In the genomic region with DNA sequence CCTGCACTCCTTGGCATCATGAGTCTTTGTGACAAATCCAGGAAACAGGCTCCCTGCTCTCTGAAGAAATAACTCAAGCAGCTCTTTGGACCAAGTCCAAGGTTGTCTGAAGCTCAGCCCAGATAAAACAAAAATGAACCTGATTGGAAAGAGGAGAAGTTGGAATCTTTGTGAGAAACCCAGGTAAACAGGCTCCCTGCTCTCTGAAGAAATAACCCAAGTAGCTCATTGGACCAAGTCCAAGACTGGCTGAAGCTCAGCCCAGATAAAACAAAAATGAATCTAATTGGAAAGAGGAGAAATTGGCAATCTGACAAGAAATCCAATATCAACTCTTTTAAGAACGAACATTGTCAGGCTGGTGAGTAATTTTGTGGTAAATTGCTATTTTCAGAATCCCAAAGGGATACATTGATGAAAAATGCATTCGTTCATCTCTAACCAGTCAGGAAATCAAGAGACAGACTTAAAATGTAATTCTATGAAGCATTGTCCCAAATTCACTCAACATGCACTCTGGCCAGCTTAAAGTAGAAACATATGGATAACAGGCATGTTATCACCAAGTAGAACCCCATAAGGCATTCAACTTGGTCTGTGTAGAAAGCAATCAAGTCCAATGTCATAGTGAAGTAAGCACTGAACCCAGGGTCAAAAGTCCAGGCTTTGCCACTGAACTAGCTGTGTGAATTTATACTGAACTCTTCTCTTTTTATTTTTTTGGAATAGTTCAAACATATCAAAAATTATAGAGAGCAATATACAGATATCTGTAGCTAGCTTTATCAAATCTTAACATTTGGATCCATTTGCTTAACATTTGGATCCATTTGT, we compare ENCODE assay signal across 13 cellular contexts. TPM values are rescaled to one million over a fixed set of nuclear protein-coding genes. Genes with fewer than 3 reads are reported as not detected.
DNase-seq lines count a peak whose midpoint lies in the region; ATAC-seq, FAIRE-seq and TF ChIP-seq lines count a peak whose summit lies in the region.
"Had no signal": no experiment of that assay in that cellular context is flagged by ENCODE, and none has a peak within 500 bp of the region (broad histone marks: within the 10 kb centered on the region; RNA-seq: fewer than 3 reads in every experiment).

No MANE protein-coding gene starts in this region.

- H3K9ac ChIP-seq in adipocyte (ENCODE audit: low read length): no peak overlapping the region

- ATAC-seq in HG02884 (IDR thresholded peaks at IDR 0.05; ENCODE audit: unreplicated experiment): no peak

- peak; percentile 7 for DNase-seq in NCI-H2029 (lab: John Stamatoyannopoulos, UW)
- DNase-seq in NCI-H2029 treated with DMSO at 0.1 percent for 48 hours (lab: John Stamatoyannopoulos, UW): no peak
- peak; percentile 45 for DNase-seq in adipocyte (ENCODE audit: low read depth)
- DNase-seq in foreskin fibroblast: peak; percentile 65 to 82
- DNase-seq in small intestine: peak; percentile 71
- DNase-seq in right atrium auricular region (ENCODE audit: low spot score): no peak
- no peak for DNase-seq in NCI-H524 treated with DMSO at 0.1 percent for 48 hours (lab: John Stamatoyannopoulos, UW)
- DNase-seq: activated CD4-positive, alpha-beta T cell treated with anti-CD3 and anti-CD28 coated beads, Interleukin-2, amount 50 U/mL, for 48 hours; DMS53; stimulated activated CD4-positive, alpha-beta T cell treated with anti-CD3 and anti-CD28 coated beads, Interleukin-12 subunit alpha, Interleukin-12 subunit beta, amount 100 ng/mL, for 4 hours had no signal

- H3K36me3 ChIP-seq in adipocyte (ENCODE audit: control insufficient read depth, insufficient read depth, low read length, severe bottlenecking) (no peaks in the 10 kb centered on the region), small intestine (ENCODE audit: control insufficient read depth in 2 of 2, insufficient read depth in 2 of 2, low read length in 2 of 2) (no peaks in the 10 kb centered on the region), right atrium auricular region (no peaks in the 10 kb centered on the region)

- no peak for FAIRE-seq in small intestine (lab: Jason Lieb, UNC)
- FAIRE-seq: A204.1, colon had no signal

- H3K4me3 ChIP-seq in adipocyte (ENCODE audit: low read length) (no peak overlapping the region), foreskin fibroblast (ENCODE audit: low read depth in 1 of 2, low read length in 2 of 2) (no peak overlapping the region), small intestine (ENCODE audit: low read depth in 1 of 2, low read length in 2 of 2) (no peak overlapping the region), right atrium auricular region (no peak overlapping the region)

- no peaks in the 10 kb centered on the region for H3K9me3 ChIP-seq in adipocyte (ENCODE audit: control insufficient read depth, low read length)
- no peaks in the 10 kb centered on the region for H3K9me3 ChIP-seq in small intestine (ENCODE audit: control insufficient read depth, low read depth)
- H3K9me3 ChIP-seq in right atrium auricular region: no peaks in the 10 kb centered on the region

- H3K27me3 ChIP-seq in adipocyte (replicated peaks; ENCODE audit: control insufficient read depth, insufficient read depth, low read length) (peaks cover 30% of the 10 kb centered on the region), small intestine (ENCODE audit: control insufficient read depth in 2 of 2, insufficient read depth in 2 of 2, low read length in 2 of 2) (no peaks in the 10 kb centered on the region), right atrium auricular region (no peaks in the 10 kb centered on the region)

- TF ChIP-seq CTCF in foreskin fibroblast (IDR thresholded peaks at IDR 0.05; ENCODE audit: low read depth, low read length) (no peak), right atrium auricular region (IDR thresholded peaks at IDR 0.05) (no peak)

- 47 to 50% (median 48%) methylated on average over 2 of the region's 2 CpGs for WGBS in small intestine, 3 donors

- H3K27ac ChIP-seq in small intestine (ENCODE audit: low read depth in 1 of 2, low read length in 1 of 2) (no peak overlapping the region), right atrium auricular region (no peak overlapping the region)

- peaks cover 12% of the 10 kb centered on the region for H3K4me1 ChIP-seq in adipocyte (ENCODE audit: control insufficient read depth, insufficient read depth, low read length)
- no peaks in the 10 kb centered on the region for H3K4me1 ChIP-seq in small intestine (ENCODE audit: control insufficient read depth in 2 of 2, insufficient read depth in 1 of 2, low read depth in 1 of 2, low read length in 1 of 2)
- peaks cover 0 to 7% of the 10 kb centered on the region in 2 donors for H3K4me1 ChIP-seq in right atrium auricular region

RNA-seq across cellular contexts. Expression of a gene that starts 16.8 kb away (rescaled TPM):
- polyA plus RNA-seq in small intestine: 1 to 10 TPM; 4.6 to 6.7 (median 5.9) TPM
- total RNA-seq in right atrium auricular region: 1 to 10 TPM; 6.2 to 8.3 TPM

Comparison
In these comparisons a context has a peak if more than half of its experiments do, and no peak if none do; other contexts are left out.
1. DNase-seq: peak in NCI-H2029 (single experiment), adipocyte (single experiment), foreskin fibroblast (2 of 2) and small intestine (single experiment); none in NCI-H2029 treated with DMSO at 0.1 percent for 48 hours (single experiment), right atrium auricular region (single experiment) and NCI-H524 treated with DMSO at 0.1 percent for 48 hours (single experiment).